11 cellular contexts compared by ENCODE assay signal in the genomic region with DNA sequence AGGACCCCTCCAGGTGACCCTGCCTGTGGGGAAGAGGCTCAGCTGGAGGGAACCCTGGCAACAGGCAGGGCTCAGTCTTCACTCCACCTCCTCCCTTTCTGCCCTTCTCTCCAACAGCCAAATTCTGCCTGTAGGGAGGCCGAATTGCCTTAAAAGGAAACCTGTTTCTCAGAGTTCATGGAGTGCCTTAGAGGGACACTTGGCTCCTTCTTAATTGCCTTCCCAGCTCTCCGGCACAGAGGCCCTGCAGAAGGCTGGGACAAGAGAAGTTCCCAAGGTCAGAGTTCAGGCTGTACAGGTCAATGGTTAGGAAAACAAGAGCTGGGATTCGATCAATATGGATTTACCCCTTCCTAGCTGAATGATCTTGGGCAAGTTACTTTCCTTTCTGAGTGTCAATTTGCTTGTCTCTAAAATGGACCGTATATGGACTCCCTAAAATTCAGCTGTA. TPM values are rescaled to one million over a fixed set of nuclear protein-coding genes. Genes with fewer than 3 reads are reported as not detected.
DNase-seq lines count a peak whose midpoint lies in the region; ATAC-seq, FAIRE-seq and TF ChIP-seq lines count a peak whose summit lies in the region.
"Had no signal": no experiment of that assay in that cellular context is flagged by ENCODE, and none has a peak within 500 bp of the region (broad histone marks: within the 10 kb centered on the region; RNA-seq: fewer than 3 reads in every experiment).

No MANE protein-coding gene starts in this region.

- DNase-seq in H7 (peak; percentile 49), cerebellar cortex (ENCODE audit: low spot score) (peak; percentile 39), gastrocnemius medialis (peak in 1 of 2 donors; percentile 33), BE2C (no peak), GM12892 (ENCODE audit: insufficient read length) (no peak)
- DNase-seq: CD4-positive, alpha-beta memory T cell; effector CD8-positive, alpha-beta T cell; NCI-H2171 treated with DMSO at 0.1 percent for 48 hours had no signal

- peaks cover 24 to 39% of the 10 kb centered on the region in 2 donors for H3K4me1 ChIP-seq in gastrocnemius medialis
- peaks cover 14% of the 10 kb centered on the region for H3K4me1 ChIP-seq in BE2C

- H3K4me3 ChIP-seq in H7 (ENCODE audit: insufficient read depth, low read depth, low read length) (no peak overlapping the region), gastrocnemius medialis (no peak overlapping the region), BE2C (ENCODE audit: low read depth, low read length) (no peak overlapping the region)

- H3K27me3 ChIP-seq in H7 (ENCODE audit: control insufficient read depth, insufficient read depth, low read length) (peaks cover 1% of the 10 kb centered on the region; the same call in 1 of the 2 replicates), layer of hippocampus (ENCODE audit: control insufficient read depth, insufficient read depth, low read length) (no peaks in the 10 kb centered on the region), gastrocnemius medialis (no peaks in the 10 kb centered on the region), BE2C (no peaks in the 10 kb centered on the region)

- TF ChIP-seq CTCF in gastrocnemius medialis (IDR thresholded peaks at IDR 0.05 in 4 of 5, conservative IDR thresholded peaks at IDR 0.05 in 1 of 5) = no peak
- TF ChIP-seq CTCF in BE2C (IDR thresholded peaks at IDR 0.05; ENCODE audit: low read depth, low read length) = no peak

- in situ Hi-C loops in gastrocnemius medialis (cut with MboI; ENCODE audit: low sequenced_read_pairs in 4 of 4) = no loop called here

- H3K27ac ChIP-seq in layer of hippocampus (ENCODE audit: low read depth, low read length) (peak overlapping the region; percentile 98), gastrocnemius medialis (peak overlapping the region; percentile 75 to 83 (median 78))

- TF ChIP-seq POLR2A in gastrocnemius medialis (IDR thresholded peaks at IDR 0.05) = no peak
- TF ChIP-seq POLR2A in GM12892 (IDR thresholded peaks at IDR 0.05; ENCODE audit: low read depth, low read length) = no peak

- ATAC-seq in gastrocnemius medialis (peak; percentile 51), esophagus mucosa (no peak), GM21825 (IDR thresholded peaks at IDR 0.05; ENCODE audit: unreplicated experiment) (no peak)

- FAIRE-seq in GM12892 (lab: Jason Lieb, UNC) = no peak

- intact Hi-C loops in gastrocnemius medialis (cut with DNase I; ENCODE audit: low total_unique reads) = no loop called here

- H3K36me3 ChIP-seq in H7 (replicated peaks; ENCODE audit: control insufficient read depth, insufficient read depth, low read length) (no peaks in the 10 kb centered on the region), gastrocnemius medialis (no peaks in the 10 kb centered on the region), BE2C (no peaks in the 10 kb centered on the region)

- no peaks in the 10 kb centered on the region for H3K9me3 ChIP-seq in gastrocnemius medialis
- H3K9me3 ChIP-seq in BE2C = no peaks in the 10 kb centered on the region

RNA-seq across cellular contexts. Expression of gene CSRP1, which starts 6.2 kb away (rescaled TPM):
- 0.73 and 0.74 TPM in 2 replicates for total RNA-seq in H7 (2014; rRNA removed; shearing (Covaris generic))
- total RNA-seq in gastrocnemius medialis = 10 to 100 TPM; 22.7 to 91.1 (median 68.9) TPM
- total RNA-seq in esophagus mucosa = 115 TPM
- 78.3 TPM for polyA plus RNA-seq in BE2C (2012; ENCODE audit: insufficient read depth, insufficient read length, low read depth)
- 35.2 TPM for polyA plus RNA-seq in GM12892 (2012; ENCODE audit: missing spikeins)

RNA-seq across cellular contexts. Expression of gene PHLDA3, which starts 31.7 kb away (rescaled TPM):
- 3.4 and 4.1 TPM in 2 replicates for total RNA-seq in H7 (2014; rRNA removed; shearing (Covaris generic))
- total RNA-seq in gastrocnemius medialis (10 to 100 TPM in 3 of 4 donors, 1 to 10 TPM in 1; 7.4 to 91.8 (median 62.7) TPM), esophagus mucosa (78.6 TPM)
- polyA plus RNA-seq in BE2C (2012; ENCODE audit: insufficient read depth, insufficient read length, low read depth) = 0.97 TPM
- polyA plus RNA-seq in GM12892 (2012; ENCODE audit: missing spikeins) = 5.7 TPM

RNA-seq across cellular contexts. Expression of gene NAV1, which starts 38.2 kb away (rescaled TPM):
- 13.2 and 16.7 TPM in 2 replicates for total RNA-seq in H7 (2014; rRNA removed; shearing (Covaris generic))
- total RNA-seq in gastrocnemius medialis = 1 to 10 TPM; 4.2 to 9.1 (median 7.1) TPM
- total RNA-seq in esophagus mucosa = 26.4 TPM
- polyA plus RNA-seq in BE2C (2012; ENCODE audit: insufficient read depth, insufficient read length, low read depth) = 41.3 TPM
- polyA plus RNA-seq in GM12892 (2012; ENCODE audit: missing spikeins) = 0.61 TPM

Comparison
In these comparisons a context has a peak if more than half of its experiments do, and no peak if none do; other contexts are left out.
1. DNase-seq: peak in H7 (single experiment) and cerebellar cortex (single experiment); none in BE2C (single experiment) and GM12892 (single experiment).
2. ATAC-seq: peak in gastrocnemius medialis (2 of 2); none in esophagus mucosa (single experiment) and GM21825 (single experiment).
3. RNA of gene CSRP1, which starts 6.2 kb away (total RNA-seq): 115 TPM in esophagus mucosa (single experiment) and 22.7 to 91.1 TPM in gastrocnemius medialis; 0.73 to 0.74 TPM in H7; every median in the first group is over 10 times any median in the second.